Comparison of ENCODE assay signal across 16 cellular contexts in genomic region chr12:132256646-132257045, GRCh38.
DNase-seq lines count a peak whose midpoint lies in the region; ATAC-seq and TF ChIP-seq lines count a peak whose summit lies in the region.
"Had no signal": no experiment of that assay in that cellular context is flagged by ENCODE, and none has a peak within 500 bp of the region (broad histone marks: within the 10 kb centered on the region; RNA-seq: fewer than 3 reads in every experiment).

No MANE protein-coding gene starts in this region.

- no peak overlapping the region for H3K9ac ChIP-seq in SK-N-MC (ENCODE audit: insufficient read length)
- no peak overlapping the region for H3K9ac ChIP-seq in neuronal stem cell (ENCODE audit: low read depth, low read length, poor library complexity)

- H3K4me2 ChIP-seq in neuronal stem cell (ENCODE audit: insufficient read depth, low read length, poor library complexity, severe bottlenecking): no peak overlapping the region

- H3K27ac ChIP-seq in heart right ventricle: no peak overlapping the region
- 0 out of 2 replicates have a peak overlapping the region, but pooled peaks have one; percentile 8 for H3K27ac ChIP-seq in SK-N-MC
- no peak overlapping the region for H3K27ac ChIP-seq in neuronal stem cell (replicated peaks; ENCODE audit: low read length)

- peak; percentile 10 for DNase-seq in left ventricle myocardium superior
- no peak for DNase-seq in heart right ventricle
- DNase-seq in SK-N-MC (ENCODE audit: low read depth, low spot score): no peak
- peak; percentile 55 for DNase-seq in chondrocyte (ENCODE audit: low spot score)
- DNase-seq in neuronal stem cell (ENCODE audit: low spot score): no peak
- DNase-seq: C1 segment of cervical spinal cord; Calu3; CD4-positive, alpha-beta memory T cell; COR-L47; DMS53; DMS79 treated with DMSO at 0.1 percent for 48 hours; GF-D8; GOT3; HFFc6 had no signal

- intact Hi-C loops in left ventricle myocardium superior (cut with micrococcal nuclease) (no loop called here), heart right ventricle (cut with DNase I) (no loop called here)

- H3K9me3 Mint-ChIP-seq in chondrocyte (ENCODE audit: low read depth): no peaks in the 10 kb centered on the region
- H3K9me3 Mint-ChIP-seq: CD4-positive, alpha-beta memory T cell had no signal

- H3K36me3 ChIP-seq in heart right ventricle: no peaks in the 10 kb centered on the region
- no peaks in the 10 kb centered on the region for H3K36me3 ChIP-seq in SK-N-MC (ENCODE audit: insufficient read depth, low read length)
- H3K36me3 ChIP-seq in neuronal stem cell (replicated peaks in 1 of 2; ENCODE audit: control insufficient read depth in 2 of 2, insufficient read depth in 2 of 2, low read length in 2 of 2): no peaks in the 10 kb centered on the region
- H3K36me3 ChIP-seq: HAP-1 had no signal

- no peak for TF ChIP-seq CTCF in heart right ventricle (IDR thresholded peaks at IDR 0.05)
- TF ChIP-seq CTCF in chondrocyte (IDR thresholded peaks at IDR 0.05): no peak

- H3K4me1 ChIP-seq in heart right ventricle (no peaks in the 10 kb centered on the region), neuronal stem cell (ENCODE audit: control insufficient read depth in 2 of 2, insufficient read depth in 1 of 2, low read depth in 1 of 2, low read length in 2 of 2) (no peaks in the 10 kb centered on the region)
- H3K4me1 ChIP-seq: HAP-1 had no signal

- H3K27ac Mint-ChIP-seq in chondrocyte (ENCODE audit: unreplicated experiment): no peak overlapping the region
- H3K27ac Mint-ChIP-seq: CD4-positive, alpha-beta memory T cell; HFFc6 had no signal

- no peak overlapping the region for H3K14ac ChIP-seq in neuronal stem cell (ENCODE audit: low read length)

- H3K18ac ChIP-seq in neuronal stem cell (ENCODE audit: low read length): no peak overlapping the region

- H2BK12ac ChIP-seq in neuronal stem cell (ENCODE audit: low read length): no peak overlapping the region

- no peak overlapping the region for H3K4me3 ChIP-seq in heart right ventricle
- no peak overlapping the region for H3K4me3 ChIP-seq in SK-N-MC
- no peak overlapping the region for H3K4me3 ChIP-seq in neuronal stem cell (ENCODE audit: low read length in 2 of 2)
- H3K4me3 ChIP-seq: HAP-1 had no signal

- H2AFZ ChIP-seq in neuronal stem cell (ENCODE audit: low read length): no peak overlapping the region

- H3K27me3 ChIP-seq in heart right ventricle (peaks cover 0 to 33% (median 10%) of the 10 kb centered on the region in 7 donors), neuronal stem cell (ENCODE audit: control insufficient read depth in 3 of 3, insufficient read depth in 3 of 3, low read depth in 1 of 3, low read length in 3 of 3) (peaks cover 0 to 31% (median 0%) of the 10 kb centered on the region in 3 experiments)

- no peak overlapping the region for H2BK5ac ChIP-seq in neuronal stem cell (ENCODE audit: low read length)

- H2BK120ac ChIP-seq in neuronal stem cell (ENCODE audit: low read depth, low read length): no peak overlapping the region

- H3K79me1 ChIP-seq in neuronal stem cell (ENCODE audit: low read depth, low read length): peaks cover 3% of the 10 kb centered on the region

- peaks cover 39% of the 10 kb centered on the region for H3K27me3 Mint-ChIP-seq in chondrocyte (ENCODE audit: low read depth)

- H3K4me1 Mint-ChIP-seq in chondrocyte (ENCODE audit: low read depth): peaks cover 5% of the 10 kb centered on the region
- H3K4me1 Mint-ChIP-seq: CD4-positive, alpha-beta memory T cell had no signal

- no peaks in the 10 kb centered on the region for H3K36me3 Mint-ChIP-seq in chondrocyte (ENCODE audit: low read depth)
- H3K36me3 Mint-ChIP-seq: CD4-positive, alpha-beta memory T cell had no signal

- no peak overlapping the region for H3K4ac ChIP-seq in neuronal stem cell (ENCODE audit: low read length)

- H2BK15ac ChIP-seq in neuronal stem cell (ENCODE audit: low read length): no peak overlapping the region

- H2AK5ac ChIP-seq in neuronal stem cell (ENCODE audit: low read depth, low read length): no peak overlapping the region

- no peak overlapping the region for H4K91ac ChIP-seq in neuronal stem cell (ENCODE audit: low read depth, low read length, poor library complexity)

- ATAC-seq in left ventricle myocardium superior (no peak), heart right ventricle (no peak), HG02571 (IDR thresholded peaks at IDR 0.05; ENCODE audit: unreplicated experiment) (no peak)

- no peak overlapping the region for H3K4me3 Mint-ChIP-seq in chondrocyte (ENCODE audit: unreplicated experiment)
- H3K4me3 Mint-ChIP-seq: CD4-positive, alpha-beta memory T cell; HFFc6 had no signal

- no peak overlapping the region for H3K23ac ChIP-seq in neuronal stem cell (ENCODE audit: low read depth, low read length, poor library complexity)

- WGBS in heart right ventricle, 2 donors: 77 to 81% methylated on average over 8 of the region's 9 CpGs
- no CpG with 5 or more reads among the region's 9 CpGs for WGBS in neuronal stem cell (ENCODE audit: extremely low coverage in 2 of 2, insufficient read length in 2 of 2, insufficient replicate concordance in 1 of 2), 2 donors

- peak overlapping the region; percentile 4 for H4K8ac ChIP-seq in neuronal stem cell (ENCODE audit: low read depth, low read length)

- H3K9me3 ChIP-seq in heart right ventricle: no peaks in the 10 kb centered on the region
- no peaks in the 10 kb centered on the region for H3K9me3 ChIP-seq in SK-N-MC (ENCODE audit: low read depth, low read length)
- peaks cover 0 to 1% of the 10 kb centered on the region in 2 donors for H3K9me3 ChIP-seq in neuronal stem cell (replicated peaks in 1 of 2; ENCODE audit: control insufficient read depth in 2 of 2, insufficient read depth in 1 of 2, low read depth in 1 of 2, low read length in 2 of 2)
- H3K9me3 ChIP-seq: HAP-1 had no signal

Comparison
In these comparisons a context has a peak if more than half of its experiments do, and no peak if none do; other contexts are left out.
1. DNase-seq: peak in left ventricle myocardium superior (single experiment) and chondrocyte (single experiment); none in heart right ventricle (0 of 2), SK-N-MC (single experiment) and neuronal stem cell (single experiment).